Comparison of ENCODE assay signal across 25 cellular contexts in genomic region chr15:31585231-31585630, GRCh38.
"Had no signal": no experiment of that assay in that cellular context is flagged by ENCODE, and none has a peak within 500 bp of the region (broad histone marks: within the 10 kb centered on the region; RNA-seq: fewer than 3 reads in every experiment).

No MANE protein-coding gene starts in this region.

- DNase-seq: activated CD4-positive, alpha-beta memory T cell treated with anti-CD3 and anti-CD28 coated beads for 36 hours; activated CD4-positive, alpha-beta T cell treated with anti-CD3 and anti-CD28 coated beads for 36 hours; activated CD4-positive, alpha-beta T cell treated with anti-CD3 and anti-CD28 coated beads, Interleukin-2, amount 10 ng/mL, durations not matched to agents 24 days and 14 days; activated CD4-positive, CD25-positive, alpha-beta regulatory T cell; activated CD4-positive, CD25-positive, alpha-beta regulatory T cell treated with anti-CD3 and anti-CD28 coated beads, Interleukin-2, amount 50 U/mL, for 72 hours; activated CD8-positive, alpha-beta memory T cell treated with anti-CD3 and anti-CD28 coated beads, Interleukin-2, amount 10 ng/mL, durations not matched to agents 7 days and 5 days; activated CD8-positive, alpha-beta memory T cell treated with anti-CD3 and anti-CD28 coated beads, Interleukin-2, amount 50 U/mL, for 4 hours; activated CD8-positive, alpha-beta T cell treated with anti-CD3 and anti-CD28 coated beads, Interleukin-2, amount 10 ng/mL, durations not matched to agents 7 days and 5 days; activated effector memory CD4-positive, alpha-beta T cell treated with anti-CD3 and anti-CD28 coated beads, Interleukin-2, amount 50 U/mL, for 16 hours; activated naive CD4-positive, alpha-beta T cell treated with anti-CD3 and anti-CD28 coated beads for 36 hours; activated naive CD8-positive, alpha-beta T cell treated with anti-CD3 and anti-CD28 coated beads for 36 hours; activated naive CD8-positive, alpha-beta T cell treated with anti-CD3 and anti-CD28 coated beads, Interleukin-2, amount 50 U/mL, for 24 hours; activated T-cell treated with anti-CD3 and anti-CD28 coated beads, Interleukin-2, amount 50 U/mL, for 1 hour; activated T-cell treated with anti-CD3 and anti-CD28 coated beads, Interleukin-2, amount 50 U/mL, for 48 hours; adrenal gland; amygdala; cortex of kidney; dermis blood vessel endothelial cell; effector CD4-positive, alpha-beta T cell; effector memory CD8-positive, alpha-beta T cell; erythroblast; esophagus squamous epithelium; heart left ventricle; T-helper 2 cell had no signal

- H3K4me3 ChIP-seq: adrenal gland, ascending aorta, esophagus squamous epithelium, heart left ventricle had no signal

- H3K4me1 ChIP-seq: adrenal gland, ascending aorta, esophagus squamous epithelium, heart left ventricle had no signal

- H3K27ac ChIP-seq: adrenal gland, ascending aorta, esophagus squamous epithelium, heart left ventricle had no signal

- H3K36me3 ChIP-seq: adrenal gland, ascending aorta, esophagus squamous epithelium, heart left ventricle had no signal

- H3K27me3 ChIP-seq: adrenal gland, ascending aorta, esophagus squamous epithelium, heart left ventricle had no signal

- ATAC-seq: activated CD4-positive, alpha-beta T cell treated with anti-CD3 and anti-CD28 coated beads for 36 hours; activated CD8-positive, alpha-beta memory T cell treated with anti-CD3 and anti-CD28 coated beads, Interleukin-2, amount 10 ng/mL, durations not matched to agents 7 days and 5 days; activated CD8-positive, alpha-beta T cell treated with anti-CD3 and anti-CD28 coated beads, Interleukin-2, amount 10 ng/mL, durations not matched to agents 7 days and 5 days; activated naive CD8-positive, alpha-beta T cell treated with anti-CD3 and anti-CD28 coated beads, Interleukin-2, amount 50 U/mL, for 24 hours; effector memory CD8-positive, alpha-beta T cell had no signal

- H3K9me3 ChIP-seq: adrenal gland had no signal
